ENCODE assay signal across 18 cellular contexts in the genomic region with DNA sequence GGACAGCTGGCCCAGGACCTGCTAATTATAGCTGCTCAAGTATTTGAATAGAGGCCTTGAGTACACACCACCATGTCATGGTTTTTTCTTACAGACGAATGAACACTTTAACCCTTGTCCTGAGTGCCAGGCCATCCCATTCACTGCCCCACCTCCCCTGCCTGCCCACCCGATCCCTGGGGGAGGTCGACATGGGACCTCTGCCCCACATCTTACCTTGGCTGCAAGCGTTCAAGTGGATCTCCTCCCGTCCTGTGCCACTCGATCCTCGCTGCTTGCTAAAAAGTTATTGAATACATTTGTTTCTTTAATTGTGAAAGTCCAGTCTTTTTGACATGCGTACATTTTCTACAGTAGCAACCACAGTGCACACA. TPM values are rescaled to one million over a fixed set of nuclear protein-coding genes. Genes with fewer than 3 reads are reported as not detected.
DNase-seq lines count a peak whose midpoint lies in the region; ATAC-seq and TF ChIP-seq lines count a peak whose summit lies in the region.
"Had no signal": no experiment of that assay in that cellular context is flagged by ENCODE, and none has a peak within 500 bp of the region (broad histone marks: within the 10 kb centered on the region; RNA-seq: fewer than 3 reads in every experiment).

No MANE protein-coding gene starts in this region.

- peaks cover 14% of the 10 kb centered on the region for H3K36me3 Mint-ChIP-seq in progenitor cell of endocrine pancreas (ENCODE audit: insufficient read depth)
- H3K36me3 Mint-ChIP-seq: CD4-positive, alpha-beta memory T cell; IgD-negative memory B cell had no signal

- no peak overlapping the region for H3K9ac ChIP-seq in BLaER1

- H4K20me1 ChIP-seq in BLaER1: no peaks in the 10 kb centered on the region

- TF ChIP-seq CTCF in progenitor cell of endocrine pancreas (IDR thresholded peaks at IDR 0.05; ENCODE audit: unreplicated experiment): no peak

- peak overlapping the region; percentile 0; the same call in 1 of the 2 replicates for H3K4me2 ChIP-seq in BLaER1

- H3K27me3 Mint-ChIP-seq in progenitor cell of endocrine pancreas: peaks cover 3% of the 10 kb centered on the region

- peak; percentile 51 for DNase-seq in NCI-H510A (lab: John Stamatoyannopoulos, UW)
- DNase-seq in left lobe of liver (ENCODE audit: low spot score): peak; percentile 28
- no peak for DNase-seq in progenitor cell of endocrine pancreas (ENCODE audit: low spot score, unreplicated experiment)
- DNase-seq in stimulated activated CD4-positive, alpha-beta T cell treated with anti-CD3 and anti-CD28 coated beads, Interleukin-12 subunit alpha, Interleukin-12 subunit beta, amount 100 ng/mL, for 4 hours: no peak
- no peak for DNase-seq in stimulated activated CD4-positive, alpha-beta T cell treated with anti-CD3 and anti-CD28 coated beads, Interleukin-2, amount 100 ng/mL, for 24 hours
- no peak for DNase-seq in NCI-H2029 (lab: John Stamatoyannopoulos, UW)
- no peak for DNase-seq in GM03348 (ENCODE audit: low spot score)
- DNase-seq: ACHN; CD4-positive, alpha-beta memory T cell; GDM1; HCEC 1CT; NCI-H1694; NCI-H82 had no signal

- no peak overlapping the region for H3K27ac ChIP-seq in BLaER1
- H3K27ac ChIP-seq: SJCRH30 had no signal

- no peaks in the 10 kb centered on the region for H3K9me3 ChIP-seq in BLaER1
- H3K9me3 ChIP-seq: SJCRH30 had no signal

- H3K4me3 Mint-ChIP-seq in progenitor cell of endocrine pancreas (ENCODE audit: low read depth): no peak overlapping the region
- H3K4me3 Mint-ChIP-seq: CD4-positive, alpha-beta memory T cell; IgD-negative memory B cell had no signal

- peaks cover 6% of the 10 kb centered on the region; the same call in 1 of the 2 replicates for H3K27me3 ChIP-seq in BLaER1
- H3K27me3 ChIP-seq: SJCRH30 had no signal

- ATAC-seq in left lobe of liver: no peak

- H3K4me3 ChIP-seq in BLaER1: no peak overlapping the region
- H3K4me3 ChIP-seq: SJCRH30 had no signal

- H3K4me1 ChIP-seq in BLaER1: peaks cover 18% of the 10 kb centered on the region
- H3K4me1 ChIP-seq: SJCRH30 had no signal

- H3K36me3 ChIP-seq in BLaER1: no peaks in the 10 kb centered on the region

- peak overlapping the region; percentile 87 for H3K27ac Mint-ChIP-seq in progenitor cell of endocrine pancreas
- H3K27ac Mint-ChIP-seq: CD4-positive, alpha-beta memory T cell; IgD-negative memory B cell had no signal

- peaks cover 49% of the 10 kb centered on the region for H3K4me1 Mint-ChIP-seq in progenitor cell of endocrine pancreas (ENCODE audit: low read depth)
- H3K4me1 Mint-ChIP-seq: CD4-positive, alpha-beta memory T cell; IgD-negative memory B cell had no signal

- H3K9me3 Mint-ChIP-seq in progenitor cell of endocrine pancreas (ENCODE audit: low read depth): no peaks in the 10 kb centered on the region
- H3K9me3 Mint-ChIP-seq: CD4-positive, alpha-beta memory T cell had no signal

RNA-seq across cellular contexts. Expression of a gene that starts 10.3 kb away (rescaled TPM):
- total RNA-seq in left lobe of liver (not detected), progenitor cell of endocrine pancreas (159 and 161 TPM in 2 replicates)
- total RNA-seq: CD4-positive, alpha-beta memory T cell; HT-29; RPMI7951 had no signal

Comparison
In these comparisons a context has a peak if more than half of its experiments do, and no peak if none do; other contexts are left out.
1. DNase-seq: peak in NCI-H510A (single experiment) and left lobe of liver (single experiment); none in progenitor cell of endocrine pancreas (single experiment), stimulated activated CD4-positive, alpha-beta T cell treated with anti-CD3 and anti-CD28 coated beads, Interleukin-12 subunit alpha, Interleukin-12 subunit beta, amount 100 ng/mL, for 4 hours (single experiment), stimulated activated CD4-positive, alpha-beta T cell treated with anti-CD3 and anti-CD28 coated beads, Interleukin-2, amount 100 ng/mL, for 24 hours (0 of 2), NCI-H2029 (single experiment) and GM03348 (single experiment).
2. RNA of a gene that starts 10.3 kb away (total RNA-seq): 159 to 161 TPM in progenitor cell of endocrine pancreas; not detected in left lobe of liver (single experiment); every median in the first group is over 100 times any median in the second.